8 cellular contexts compared by ENCODE assay signal in the genomic region with DNA sequence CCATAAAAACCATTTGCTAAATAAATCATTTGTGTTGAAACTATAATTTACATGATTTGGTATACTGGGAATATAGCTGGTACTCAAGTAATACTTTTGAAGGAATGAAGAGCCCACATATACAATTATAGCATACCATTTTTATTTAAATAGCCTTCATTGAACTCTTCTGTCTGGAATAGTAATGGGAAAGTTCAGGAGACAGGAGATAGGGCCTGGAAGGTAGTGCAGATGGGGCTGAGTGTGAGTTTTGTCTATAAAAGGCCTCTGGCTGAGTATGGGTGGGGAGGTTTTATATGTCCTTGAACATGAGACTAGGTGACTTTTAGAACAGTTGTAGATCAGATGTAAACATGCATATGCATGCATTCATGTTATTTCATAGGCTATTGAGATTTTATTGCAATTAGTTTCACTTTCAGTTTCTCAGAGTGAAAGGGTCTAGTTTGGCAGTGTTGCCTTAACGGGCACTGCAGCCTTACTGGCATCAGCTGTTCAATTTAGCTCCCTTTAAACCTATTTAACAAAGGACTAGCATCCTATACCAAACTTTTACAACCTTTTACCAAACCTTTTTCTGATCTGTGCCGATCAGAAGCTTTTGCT. TPM values are rescaled to one million over a fixed set of nuclear protein-coding genes. Genes with fewer than 3 reads are reported as not detected.
DNase-seq lines count a peak whose midpoint lies in the region; ATAC-seq and TF ChIP-seq lines count a peak whose summit lies in the region.

No MANE protein-coding gene starts in this region.

- no TSS peak for BruUV-seq in Panc1 (replicated peaks; lab: Mats Ljungman, UMichigan)

- H3K4me1 ChIP-seq in Panc1 (ENCODE audit: control insufficient read depth, insufficient read depth, low read length) = no peaks in the 10 kb centered on the region
- no peaks in the 10 kb centered on the region for H3K4me1 ChIP-seq in mucosa of descending colon (ENCODE audit: low read depth)

- peak overlapping the region; percentile 74 for H3K27ac ChIP-seq in Panc1 (ENCODE audit: low read length)

- POLR2A ChIA-PET in Panc1 (lab: Charles Lee) = no interaction called here

- H3K36me3 ChIP-seq in Panc1 (ENCODE audit: control insufficient read depth, insufficient read depth, low read length) = no peaks in the 10 kb centered on the region
- H3K36me3 ChIP-seq in mucosa of descending colon (ENCODE audit: low read depth) = no peaks in the 10 kb centered on the region

- no peak for TF ChIP-seq CTCF in Panc1 (IDR thresholded peaks at IDR 0.05)
- no peak for TF ChIP-seq CTCF in mucosa of descending colon (IDR thresholded peaks at IDR 0.05)

- H3K27me3 ChIP-seq in Panc1 (ENCODE audit: control insufficient read depth, insufficient read depth, low read length) = no peaks in the 10 kb centered on the region

- ATAC-seq in GM19023 (IDR thresholded peaks at IDR 0.05; ENCODE audit: unreplicated experiment) = peak; percentile 82
- ATAC-seq in HG03097 (IDR thresholded peaks at IDR 0.05; ENCODE audit: low FRiP score, unreplicated experiment) = peak; percentile 84
- peak; percentile 84 for ATAC-seq in Panc1
- peak; percentile 74 for ATAC-seq in mucosa of descending colon

- H3K4me3 ChIP-seq in Panc1 (ENCODE audit: low read depth in 2 of 2, low read length in 2 of 2) (peak overlapping the region; percentile 37 to 65), mucosa of descending colon (no peak overlapping the region)

- CTCF ChIA-PET in Panc1 (lab: Charles Lee) = no interaction called here

- DNase-seq in Caki2 (ENCODE audit: low read depth) (peak; percentile 18), Panc1 (ENCODE audit: low read depth, low spot score) (peak; percentile 24), dedifferentiated amniotic fluid mesenchymal stem cell (ENCODE audit: extremely low spot score) (peak; percentile 21), mucosa of descending colon (peak in 1 of 3 donors; percentile 8), GOT3 (lab: John Stamatoyannopoulos, UW) (no peak), HT-29 (ENCODE audit: low spot score) (no peak)

- H3K9me3 ChIP-seq in Panc1 (ENCODE audit: control insufficient read depth, insufficient read depth, low read depth, low read length) (no peaks in the 10 kb centered on the region), mucosa of descending colon (no peaks in the 10 kb centered on the region)

- in situ Hi-C loops in Caki2 (cut with HindIII; ENCODE audit: low pct_unique_long_range_greater_than_20kb, low sequenced_read_pairs) = no loop called here
- in situ Hi-C loops in Panc1 (cut with HindIII; ENCODE audit: low pct_unique_long_range_greater_than_20kb, low sequenced_read_pairs) = no loop called here

- intact Hi-C loops in Panc1 (cut with micrococcal nuclease; ENCODE audit: unreplicated experiment) (no loop called here), mucosa of descending colon (cut with DNase I, micrococcal nuclease) (no loop called here)

RNA-seq across cellular contexts. Expression of a gene that starts 27.2 kb away (rescaled TPM):
- 1.8 and 16.3 TPM in 2 replicates for total RNA-seq in Caki2 (2014; rRNA removed; shearing (Covaris generic); ENCODE audit: low replicate concordance)
- total RNA-seq in Panc1 (2021; ENCODE audit: unreplicated experiment) = 47.2 TPM
- 26.4 TPM for polyA plus RNA-seq in Panc1 (2012; ENCODE audit: insufficient read length)
- total RNA-seq in mucosa of descending colon = 10 to 100 TPM; 47.8 to 78.1 (median 60.3) TPM
- total RNA-seq in HT-29 (2014; rRNA removed; shearing (Covaris generic)) = 3.3 and 3.6 TPM in 2 replicates

RNA-seq across cellular contexts. Expression of a gene that starts 27.4 kb away (rescaled TPM):
- 2.7 and 7.6 TPM in 2 replicates for total RNA-seq in Caki2 (2014; rRNA removed; shearing (Covaris generic); ENCODE audit: low replicate concordance)
- 10.0 TPM for total RNA-seq in Panc1 (2021; ENCODE audit: unreplicated experiment)
- 2.7 TPM for polyA plus RNA-seq in Panc1 (2012; ENCODE audit: insufficient read length)
- total RNA-seq in mucosa of descending colon = 10 to 100 TPM; 13.1 to 20.8 (median 17.4) TPM
- 1.0 and 1.1 TPM in 2 replicates for total RNA-seq in HT-29 (2014; rRNA removed; shearing (Covaris generic))

Comparison
In these comparisons a context has a peak if more than half of its experiments do, and no peak if none do; other contexts are left out.
1. DNase-seq: peak in Caki2 (single experiment), Panc1 (single experiment) and dedifferentiated amniotic fluid mesenchymal stem cell (single experiment); none in GOT3 (single experiment) and HT-29 (single experiment).
2. Peak in every context shown above with its lines, with median percentiles within 50 percentile points of each other: ATAC-seq.